In the genomic region with DNA sequence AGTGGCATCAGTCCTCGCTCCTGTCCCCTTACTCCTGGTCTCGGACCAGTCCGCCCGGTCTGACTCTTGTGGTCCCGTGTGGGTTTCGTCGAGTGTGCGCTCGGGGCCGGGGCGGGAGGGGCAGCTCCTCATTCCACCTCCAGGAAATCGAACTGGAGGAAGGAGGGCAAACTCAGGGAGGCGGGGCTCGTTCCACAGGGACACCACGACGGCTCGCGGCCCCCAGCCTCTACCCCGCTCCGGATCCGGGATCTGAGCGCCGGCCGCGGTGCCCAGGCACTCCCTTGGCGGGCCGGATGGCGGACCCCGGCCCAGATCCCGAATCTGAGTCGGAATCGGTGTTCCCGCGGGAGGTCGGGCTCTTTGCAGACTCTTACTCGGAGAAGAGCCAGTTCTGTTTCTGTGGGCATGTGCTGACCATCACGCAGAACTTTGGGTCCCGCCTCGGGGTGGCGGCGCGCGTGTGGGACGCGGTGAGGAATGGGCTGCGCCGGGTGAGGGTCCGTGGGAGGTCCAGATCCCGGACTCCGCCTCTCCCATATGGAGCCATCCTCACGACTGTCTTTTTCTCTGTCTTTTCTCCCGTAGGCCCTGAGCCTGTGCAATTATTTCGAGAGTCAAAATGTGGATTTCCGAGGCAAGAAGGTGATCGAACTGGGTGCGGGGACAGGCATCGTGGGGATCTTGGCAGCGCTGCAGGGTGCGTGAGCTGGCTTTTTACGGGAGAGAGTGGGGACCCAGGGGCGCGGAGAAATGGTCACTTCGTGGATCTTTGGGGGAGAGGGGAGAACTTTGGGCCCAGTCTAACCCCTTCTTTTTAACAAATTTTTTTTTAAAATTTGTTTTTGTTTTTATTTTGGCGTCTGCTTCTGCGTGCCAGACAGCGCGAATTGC, we compare ENCODE assay signal across 1 cellular context.
A peak's percentile ranks its signal among the peaks of the same experiment; 100 is the strongest.
TF ChIP-seq lines count a peak whose summit lies in the region.

TSS of gene EEF1AKMT3 (plus strand) at position 186 of the 894 bp plus-strand sequence. CDS start at position 297, 111 bp downstream.

TF ChIP-seq in HepG2, 621 proteins besides CTCF, POLR2A, EP300 and RAD21 (continued from another document and continues in another):
- TF ChIP-seq SNAPC4 (CRISPR knock-in tag; IDR thresholded peaks at IDR 0.05) (0 out of 2 replicates have a peak, but pooled peaks have one; percentile 23), ZNF788 (CRISPR knock-in tag; IDR thresholded peaks at IDR 0.05; ENCODE audit: borderline replicate concordance) (no peak), ZNF446 (CRISPR knock-in tag; IDR thresholded peaks at IDR 0.05) (peak; percentile 76; the same call in 1 of the 2 replicates), PLRG1 (conservative IDR thresholded peaks at IDR 0.05) (no peak), HNF4A (CRISPR knock-in tag; IDR thresholded peaks at IDR 0.05) (no peak), ZBTB34 (CRISPR knock-in tag; IDR thresholded peaks at IDR 0.05) (no peak), ZFP90 (CRISPR knock-in tag; IDR thresholded peaks at IDR 0.05; ENCODE audit: borderline replicate concordance) (no peak), ZNF549 (CRISPR knock-in tag; IDR thresholded peaks at IDR 0.05) (no peak), ZFP62 (CRISPR knock-in tag; IDR thresholded peaks at IDR 0.05) (no peak), HMG20A (CRISPR knock-in tag; IDR thresholded peaks at IDR 0.05; ENCODE audit: borderline replicate concordance) (no peak), ZBTB7B (CRISPR knock-in tag; IDR thresholded peaks at IDR 0.05) (0 out of 2 replicates have a peak, but pooled peaks have one; percentile 10), MAFF (IDR thresholded peaks at IDR 0.05; ENCODE audit: low read depth, low read length) (no peak), CBX1 (IDR thresholded peaks at IDR 0.05; ENCODE audit: low read depth) (no peak), GPN1 (CRISPR knock-in tag; IDR thresholded peaks at IDR 0.05; ENCODE audit: borderline replicate concordance) (no peak), NFKBIZ (CRISPR knock-in tag; IDR thresholded peaks at IDR 0.05) (no peak), KLF11 (CRISPR knock-in tag; IDR thresholded peaks at IDR 0.05) (no peak), ZNF780A (CRISPR knock-in tag; IDR thresholded peaks at IDR 0.05) (no peak), ZEB1 (IDR thresholded peaks at IDR 0.05; ENCODE audit: insufficient replicate concordance, low read depth) (no peak), TOPORS (CRISPR knock-in tag; IDR thresholded peaks at IDR 0.05) (no peak), ZFP36L1 (CRISPR knock-in tag; IDR thresholded peaks at IDR 0.05) (no peak), ZNF280B (CRISPR knock-in tag; IDR thresholded peaks at IDR 0.05; ENCODE audit: borderline replicate concordance) (no peak), RAD51 (IDR thresholded peaks at IDR 0.05; ENCODE audit: borderline replicate concordance) (no peak), REL (CRISPR knock-in tag; conservative IDR thresholded peaks at IDR 0.05) (no peak; the same call in 1 of the 2 replicates), ISL2 (CRISPR knock-in tag; IDR thresholded peaks at IDR 0.05) (no peak), LCORL (IDR thresholded peaks at IDR 0.05) (no peak), LCORL (CRISPR knock-in tag; IDR thresholded peaks at IDR 0.05) (no peak), ZNF562 (CRISPR knock-in tag; IDR thresholded peaks at IDR 0.05; ENCODE audit: borderline replicate concordance) (no peak), CREB1 (IDR thresholded peaks at IDR 0.05) (no peak), CREB1 (CRISPR knock-in tag; IDR thresholded peaks at IDR 0.05) (no peak), ZBTB7A (CRISPR knock-in tag; IDR thresholded peaks at IDR 0.05) (no peak), PBX2 (CRISPR knock-in tag; IDR thresholded peaks at IDR 0.05) (no peak), ZNF777 (CRISPR knock-in tag; IDR thresholded peaks at IDR 0.05) (peak; percentile 90), ELK4 (CRISPR knock-in tag; IDR thresholded peaks at IDR 0.05; ENCODE audit: borderline replicate concordance) (peak; percentile 25; the same call in 1 of the 2 replicates), ELF3 (CRISPR knock-in tag; IDR thresholded peaks at IDR 0.05) (no peak), HCFC1 (IDR thresholded peaks at IDR 0.05; ENCODE audit: low read depth, low read length) (no peak), HNRNPK (IDR thresholded peaks at IDR 0.05; ENCODE audit: low read depth, low read length, poor library complexity, severe bottlenecking) (no peak), ZNF235 (CRISPR knock-in tag; IDR thresholded peaks at IDR 0.05; ENCODE audit: borderline replicate concordance) (no peak), KLF13 (CRISPR knock-in tag; IDR thresholded peaks at IDR 0.05) (no peak), SP5 (CRISPR knock-in tag; IDR thresholded peaks at IDR 0.05; ENCODE audit: borderline replicate concordance, low read depth) (no peak), CREM (IDR thresholded peaks at IDR 0.05) (no peak), CREM (CRISPR knock-in tag; IDR thresholded peaks at IDR 0.05) (no peak)
- TF ChIP-seq, protein P1, sequence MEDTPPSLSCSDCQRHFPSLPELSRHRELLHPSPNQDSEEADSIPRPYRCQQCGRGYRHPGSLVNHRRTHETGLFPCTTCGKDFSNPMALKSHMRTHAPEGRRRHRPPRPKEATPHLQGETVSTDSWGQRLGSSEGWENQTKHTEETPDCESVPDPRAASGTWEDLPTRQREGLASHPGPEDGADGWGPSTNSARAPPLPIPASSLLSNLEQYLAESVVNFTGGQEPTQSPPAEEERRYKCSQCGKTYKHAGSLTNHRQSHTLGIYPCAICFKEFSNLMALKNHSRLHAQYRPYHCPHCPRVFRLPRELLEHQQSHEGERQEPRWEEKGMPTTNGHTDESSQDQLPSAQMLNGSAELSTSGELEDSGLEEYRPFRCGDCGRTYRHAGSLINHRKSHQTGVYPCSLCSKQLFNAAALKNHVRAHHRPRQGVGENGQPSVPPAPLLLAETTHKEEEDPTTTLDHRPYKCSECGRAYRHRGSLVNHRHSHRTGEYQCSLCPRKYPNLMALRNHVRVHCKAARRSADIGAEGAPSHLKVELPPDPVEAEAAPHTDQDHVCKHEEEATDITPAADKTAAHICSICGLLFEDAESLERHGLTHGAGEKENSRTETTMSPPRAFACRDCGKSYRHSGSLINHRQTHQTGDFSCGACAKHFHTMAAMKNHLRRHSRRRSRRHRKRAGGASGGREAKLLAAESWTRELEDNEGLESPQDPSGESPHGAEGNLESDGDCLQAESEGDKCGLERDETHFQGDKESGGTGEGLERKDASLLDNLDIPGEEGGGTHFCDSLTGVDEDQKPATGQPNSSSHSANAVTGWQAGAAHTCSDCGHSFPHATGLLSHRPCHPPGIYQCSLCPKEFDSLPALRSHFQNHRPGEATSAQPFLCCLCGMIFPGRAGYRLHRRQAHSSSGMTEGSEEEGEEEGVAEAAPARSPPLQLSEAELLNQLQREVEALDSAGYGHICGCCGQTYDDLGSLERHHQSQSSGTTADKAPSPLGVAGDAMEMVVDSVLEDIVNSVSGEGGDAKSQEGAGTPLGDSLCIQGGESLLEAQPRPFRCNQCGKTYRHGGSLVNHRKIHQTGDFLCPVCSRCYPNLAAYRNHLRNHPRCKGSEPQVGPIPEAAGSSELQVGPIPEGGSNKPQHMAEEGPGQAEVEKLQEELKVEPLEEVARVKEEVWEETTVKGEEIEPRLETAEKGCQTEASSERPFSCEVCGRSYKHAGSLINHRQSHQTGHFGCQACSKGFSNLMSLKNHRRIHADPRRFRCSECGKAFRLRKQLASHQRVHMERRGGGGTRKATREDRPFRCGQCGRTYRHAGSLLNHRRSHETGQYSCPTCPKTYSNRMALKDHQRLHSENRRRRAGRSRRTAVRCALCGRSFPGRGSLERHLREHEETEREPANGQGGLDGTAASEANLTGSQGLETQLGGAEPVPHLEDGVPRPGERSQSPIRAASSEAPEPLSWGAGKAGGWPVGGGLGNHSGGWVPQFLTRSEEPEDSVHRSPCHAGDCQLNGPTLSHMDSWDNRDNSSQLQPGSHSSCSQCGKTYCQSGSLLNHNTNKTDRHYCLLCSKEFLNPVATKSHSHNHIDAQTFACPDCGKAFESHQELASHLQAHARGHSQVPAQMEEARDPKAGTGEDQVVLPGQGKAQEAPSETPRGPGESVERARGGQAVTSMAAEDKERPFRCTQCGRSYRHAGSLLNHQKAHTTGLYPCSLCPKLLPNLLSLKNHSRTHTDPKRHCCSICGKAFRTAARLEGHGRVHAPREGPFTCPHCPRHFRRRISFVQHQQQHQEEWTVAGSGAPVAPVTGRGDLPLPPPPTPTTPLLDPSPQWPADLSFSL (CRISPR knock-in tag; IDR thresholded peaks at IDR 0.05), result no peak
- TF ChIP-seq, protein P2, sequence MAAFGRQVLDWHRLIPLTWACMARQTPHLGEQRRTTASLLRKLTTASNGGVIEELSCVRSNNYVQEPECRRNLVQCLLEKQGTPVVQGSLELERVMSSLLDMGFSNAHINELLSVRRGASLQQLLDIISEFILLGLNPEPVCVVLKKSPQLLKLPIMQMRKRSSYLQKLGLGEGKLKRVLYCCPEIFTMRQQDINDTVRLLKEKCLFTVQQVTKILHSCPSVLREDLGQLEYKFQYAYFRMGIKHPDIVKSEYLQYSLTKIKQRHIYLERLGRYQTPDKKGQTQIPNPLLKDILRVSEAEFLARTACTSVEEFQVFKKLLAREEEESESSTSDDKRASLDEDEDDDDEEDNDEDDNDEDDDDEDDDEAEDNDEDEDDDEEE (CRISPR knock-in tag; IDR thresholded peaks at IDR 0.05), result no peak; the same call in 1 of the 2 replicates
